ENCODE assay signal across 33 cellular contexts in genomic region chr2:102386004-102386403, GRCh38. TPM values are rescaled to one million over a fixed set of nuclear protein-coding genes. Genes with fewer than 3 reads are reported as not detected.
"Had no signal": no experiment of that assay in that cellular context is flagged by ENCODE, and none has a peak within 500 bp of the region (broad histone marks: within the 10 kb centered on the region; RNA-seq: fewer than 3 reads in every experiment).

No MANE protein-coding gene starts in this region.

- ATAC-seq: heart right ventricle; left colon; left ventricle myocardium superior; mucosa of descending colon; psoas muscle; right cardiac atrium; stimulated activated effector memory CD8-positive, alpha-beta T cell treated with anti-CD3 and anti-CD28 coated beads, Interleukin-12 subunit alpha, Interleukin-12 subunit beta, amount 100 ng/mL, for 72 hours had no signal

- H3K4me1 Mint-ChIP-seq: mesothelial cell of epicardium, naive B cell, nephron progenitor cell had no signal

- H3K4me1 ChIP-seq: esophagus squamous epithelium, heart right ventricle, psoas muscle, sigmoid colon, stomach, tibial artery had no signal

- H3K9me3 ChIP-seq: mucosa of descending colon, ovary had no signal

- H3K27me3 ChIP-seq: esophagus squamous epithelium, heart right ventricle, ovary, sigmoid colon, stomach, tibial artery had no signal

- DNase-seq: dermis blood vessel endothelial cell; effector memory CD4-positive, alpha-beta T cell; esophagus squamous epithelium; foreskin melanocyte; glutamatergic neuron; heart right ventricle; hippocampal formation; left colon; left ventricle myocardium superior; mucosa of descending colon; naive B cell; nephron progenitor cell; occipital lobe; ovary; posterior cingulate gyrus; psoas muscle; right cardiac atrium; sigmoid colon; stimulated activated CD4-positive, alpha-beta T cell treated with anti-CD3 and anti-CD28 coated beads, Interleukin-2, amount 100 ng/mL, for 24 hours; stimulated activated CD4-positive, alpha-beta T cell treated with anti-CD3 and anti-CD28 coated beads, Interleukin-4, amount 100 ng/mL, for 24 hours; stimulated activated naive CD4-positive, alpha-beta T cell treated with Interleukin-2 at 50 U/mL for 16 hours; stomach; tibial artery had no signal

- H3K4me3 Mint-ChIP-seq: memory B cell; mesothelial cell of epicardium; naive B cell; nephron progenitor cell; stimulated activated effector memory CD8-positive, alpha-beta T cell treated with anti-CD3 and anti-CD28 coated beads, Interleukin-12 subunit alpha, Interleukin-12 subunit beta, amount 100 ng/mL, for 72 hours; type B pancreatic cell had no signal

- H3K36me3 ChIP-seq: esophagus squamous epithelium, ovary, sigmoid colon, tibial artery had no signal

- H3K36me3 Mint-ChIP-seq: mesothelial cell of epicardium, type B pancreatic cell had no signal

- H3K27me3 Mint-ChIP-seq: memory B cell, naive B cell, type B pancreatic cell had no signal

- H3K27ac ChIP-seq: coronary artery, esophagus squamous epithelium, heart right ventricle, ovary, psoas muscle, sigmoid colon, stomach, tibial artery had no signal

- H3K4me3 ChIP-seq: coronary artery, esophagus squamous epithelium, heart right ventricle, lung, mucosa of descending colon, ovary, psoas muscle, sigmoid colon, stomach, tibial artery had no signal

- H3K27ac Mint-ChIP-seq: memory B cell; mesothelial cell of epicardium; naive B cell; nephron progenitor cell; stimulated activated effector memory CD8-positive, alpha-beta T cell treated with anti-CD3 and anti-CD28 coated beads, Interleukin-12 subunit alpha, Interleukin-12 subunit beta, amount 100 ng/mL, for 72 hours; type B pancreatic cell had no signal

RNA-seq across cellular contexts. Expression of gene IL18R1, which starts 30.4 kb away (rescaled TPM):
- total RNA-seq: temporal lobe had no signal

RNA-seq across cellular contexts. Expression of gene IL18RAP, which starts 37.0 kb away (rescaled TPM):
- total RNA-seq: dermis blood vessel endothelial cell, endothelial cell of umbilical vein, kidney epithelial cell, mesothelial cell of epicardium, renal cortical epithelial cell, temporal lobe had no signal
